In genomic region chr7:107559864-107560263, GRCh38 we compare ENCODE assay signal across 13 cellular contexts. TPM values are rescaled to one million over a fixed set of nuclear protein-coding genes. Genes with fewer than 3 reads are reported as not detected.
DNase-seq lines count a peak whose midpoint lies in the region; ATAC-seq lines count a peak whose summit lies in the region.
"Had no signal": no experiment of that assay in that cellular context is flagged by ENCODE, and none has a peak within 500 bp of the region (broad histone marks: within the 10 kb centered on the region; RNA-seq: fewer than 3 reads in every experiment).

No MANE protein-coding gene starts in this region.

- peak overlapping the region in 1 of 5 donors; percentile 66 for H3K9ac ChIP-seq in subcutaneous abdominal adipose tissue (ENCODE audit: low read length in 5 of 5)

- no peak overlapping the region for H3K4me3 ChIP-seq in subcutaneous abdominal adipose tissue (ENCODE audit: low read depth in 1 of 5, low read length in 5 of 5)

- H3K36me3 Mint-ChIP-seq in activated naive CD8-positive, alpha-beta T cell: peaks cover 13% of the 10 kb centered on the region
- H3K36me3 Mint-ChIP-seq in activated naive CD8-positive, alpha-beta T cell treated with anti-CD3 and anti-CD28 coated beads, Interleukin-2, amount 50 U/mL, for 24 hours (ENCODE audit: low read depth): peaks cover 12% of the 10 kb centered on the region
- H3K36me3 Mint-ChIP-seq in T-helper 17 cell (ENCODE audit: low read depth): no peaks in the 10 kb centered on the region

- ATAC-seq in activated naive CD8-positive, alpha-beta T cell treated with anti-CD3 and anti-CD28 coated beads, Interleukin-2, amount 50 U/mL, for 24 hours: no peak
- ATAC-seq in T-helper 17 cell (no peak), Right ventricle myocardium inferior (no peak)
- ATAC-seq: effector memory CD8-positive, alpha-beta T cell; left colon had no signal

- no peaks in the 10 kb centered on the region for H3K27me3 ChIP-seq in subcutaneous abdominal adipose tissue (ENCODE audit: control insufficient read depth in 5 of 5, insufficient read depth in 4 of 5, low read length in 5 of 5)

- H3K9me3 Mint-ChIP-seq in activated naive CD8-positive, alpha-beta T cell (ENCODE audit: low read depth): no peaks in the 10 kb centered on the region
- H3K9me3 Mint-ChIP-seq in activated naive CD8-positive, alpha-beta T cell treated with anti-CD3 and anti-CD28 coated beads, Interleukin-2, amount 50 U/mL, for 24 hours: no peaks in the 10 kb centered on the region
- H3K9me3 Mint-ChIP-seq: effector memory CD8-positive, alpha-beta T cell had no signal

- peak overlapping the region; percentile 51 for H3K4me3 Mint-ChIP-seq in activated naive CD8-positive, alpha-beta T cell
- no peak overlapping the region for H3K4me3 Mint-ChIP-seq in activated naive CD8-positive, alpha-beta T cell treated with anti-CD3 and anti-CD28 coated beads, Interleukin-2, amount 50 U/mL, for 24 hours
- peak overlapping the region; percentile 91 for H3K4me3 Mint-ChIP-seq in T-helper 17 cell

- H3K27me3 Mint-ChIP-seq in activated naive CD8-positive, alpha-beta T cell: no peaks in the 10 kb centered on the region
- H3K27me3 Mint-ChIP-seq in activated naive CD8-positive, alpha-beta T cell treated with anti-CD3 and anti-CD28 coated beads, Interleukin-2, amount 50 U/mL, for 24 hours: no peaks in the 10 kb centered on the region
- no peaks in the 10 kb centered on the region for H3K27me3 Mint-ChIP-seq in T-helper 17 cell
- H3K27me3 Mint-ChIP-seq: effector memory CD8-positive, alpha-beta T cell had no signal

- peak overlapping the region; percentile 34 for H3K27ac ChIP-seq in subcutaneous abdominal adipose tissue (ENCODE audit: low read depth, low read length)
- H3K27ac ChIP-seq: C4-2B had no signal

- H3K27ac Mint-ChIP-seq in activated naive CD8-positive, alpha-beta T cell: peak overlapping the region; percentile 72
- H3K27ac Mint-ChIP-seq in activated naive CD8-positive, alpha-beta T cell treated with anti-CD3 and anti-CD28 coated beads, Interleukin-2, amount 50 U/mL, for 24 hours: no peak overlapping the region
- H3K27ac Mint-ChIP-seq in T-helper 17 cell: peak overlapping the region; percentile 98

- intact Hi-C loops in Right ventricle myocardium inferior (cut with DNase I): loop anchor here (5.0 kb wide), 1 partner anchor 78 kb away; no protein-coding TSS in a partner anchor

- H3K4me1 Mint-ChIP-seq in activated naive CD8-positive, alpha-beta T cell (ENCODE audit: low read depth): peaks cover 67% of the 10 kb centered on the region
- peaks cover 50% of the 10 kb centered on the region for H3K4me1 Mint-ChIP-seq in activated naive CD8-positive, alpha-beta T cell treated with anti-CD3 and anti-CD28 coated beads, Interleukin-2, amount 50 U/mL, for 24 hours
- peaks cover 55% of the 10 kb centered on the region for H3K4me1 Mint-ChIP-seq in T-helper 17 cell

- peaks cover 8 to 17% (median 15%) of the 10 kb centered on the region in 5 donors for H3K36me3 ChIP-seq in subcutaneous abdominal adipose tissue (ENCODE audit: control insufficient read depth in 5 of 5, insufficient read depth in 5 of 5, low read length in 5 of 5)

- no peak for DNase-seq in activated naive CD8-positive, alpha-beta T cell treated with anti-CD3 and anti-CD28 coated beads, Interleukin-2, amount 50 U/mL, for 24 hours
- DNase-seq in T-helper 17 cell (no peak), fibroblast of peridontal ligament (ENCODE audit: extremely low read depth) (peak; percentile 71), Right ventricle myocardium inferior (ENCODE audit: missing footprints) (no peak), NCI-H2029 (lab: John Stamatoyannopoulos, UW) (no peak)
- DNase-seq in stimulated activated CD4-positive, alpha-beta T cell treated with anti-CD3 and anti-CD28 coated beads, Interleukin-4, amount 100 ng/mL, for 24 hours: no peak
- DNase-seq: activated T-cell treated with anti-CD3 and anti-CD28 coated beads, Interleukin-2, amount 50 U/mL, for 1 hour; effector memory CD8-positive, alpha-beta T cell; left colon; T1000 had no signal

- H3K9me3 ChIP-seq in T-helper 17 cell (ENCODE audit: control insufficient read depth, low read length, poor library complexity, severe bottlenecking) (no peaks in the 10 kb centered on the region), subcutaneous abdominal adipose tissue (ENCODE audit: control insufficient read depth in 5 of 5, low read length in 5 of 5) (no peaks in the 10 kb centered on the region)

- H3K4me1 ChIP-seq in subcutaneous abdominal adipose tissue (ENCODE audit: control insufficient read depth in 5 of 5, insufficient read depth in 5 of 5, low read length in 5 of 5): peaks cover 0 to 47% (median 35%) of the 10 kb centered on the region in 5 donors

RNA-seq across cellular contexts. Expression of gene COG5, which starts 3.9 kb away (rescaled TPM):
- 10 to 100 TPM; 54.8 to 87.4 TPM for total RNA-seq in T-helper 17 cell
- total RNA-seq in Right ventricle myocardium inferior: 55.8 TPM

RNA-seq across cellular contexts. Expression of gene DUS4L, which starts 3.9 kb away (rescaled TPM):
- 10 to 100 TPM; 11.0 to 11.3 TPM for total RNA-seq in T-helper 17 cell
- total RNA-seq in Right ventricle myocardium inferior: 7.7 TPM

RNA-seq across cellular contexts. Expression of gene BCAP29, which starts 20.2 kb away (rescaled TPM):
- total RNA-seq in T-helper 17 cell (10 to 100 TPM; 13.6 to 16.5 TPM), Right ventricle myocardium inferior (113 TPM)
